In genomic region chr6:77298298-77298697, GRCh38 we compare ENCODE assay signal across 23 cellular contexts.
DNase-seq lines count a peak whose midpoint lies in the region; ATAC-seq, FAIRE-seq and TF ChIP-seq lines count a peak whose summit lies in the region.
"Had no signal": no experiment of that assay in that cellular context is flagged by ENCODE, and none has a peak within 500 bp of the region (broad histone marks: within the 10 kb centered on the region; RNA-seq: fewer than 3 reads in every experiment).

No MANE protein-coding gene starts in this region.

- no peak overlapping the region for H2AK5ac ChIP-seq in IMR-90 (ENCODE audit: low read depth, low read length)

- H2BK20ac ChIP-seq in IMR-90 (ENCODE audit: low read depth, low read length) = no peak overlapping the region

- TF ChIP-seq EP300 in A549 (IDR thresholded peaks at IDR 0.05) = peak; percentile 59 to 60; a peak in 3 of 5 replicates

- no peak overlapping the region for H4K91ac ChIP-seq in IMR-90 (ENCODE audit: insufficient read depth, low read depth, low read length)

- no peaks in the 10 kb centered on the region for H3K9me1 ChIP-seq in IMR-90 (ENCODE audit: insufficient read depth, low read length)

- H4K5ac ChIP-seq in IMR-90 (ENCODE audit: low read depth, low read length) = no peak overlapping the region

- no peaks in the 10 kb centered on the region for H3K4me1 Mint-ChIP-seq in activated CD4-positive, alpha-beta memory T cell treated with anti-CD3 and anti-CD28 coated beads, Interleukin-2, amount 10 ng/mL, durations not matched to agents 7 days and 5 days
- H3K4me1 Mint-ChIP-seq: CD4-positive, CD25-positive, alpha-beta regulatory T cell had no signal

- H3K4me1 ChIP-seq in A549 (peaks cover 22% of the 10 kb centered on the region), IMR-90 (ENCODE audit: control insufficient read depth, insufficient read depth, low read length) (peaks cover 2% of the 10 kb centered on the region), adipocyte (ENCODE audit: control insufficient read depth, insufficient read depth, low read length) (peaks cover 8% of the 10 kb centered on the region)
- H3K4me1 ChIP-seq: BE2C had no signal

- H2BK15ac ChIP-seq in IMR-90 (ENCODE audit: low read depth, low read length) = no peak overlapping the region

- no peak overlapping the region for H3K14ac ChIP-seq in IMR-90 (replicated peaks; ENCODE audit: low read depth, low read length)

- WGBS in A549 (ENCODE audit: missing lambda C conversion rate) = 2% methylated on average over 1 of the region's 1 CpG
- no CpG with 5 or more reads among the region's 1 CpG for WGBS in IMR-90 (ENCODE audit: extremely low coverage in 2 of 2, insufficient read length in 1 of 2), 2 experiments

- no peak overlapping the region for H3K27ac Mint-ChIP-seq in activated CD4-positive, alpha-beta memory T cell treated with anti-CD3 and anti-CD28 coated beads, Interleukin-2, amount 10 ng/mL, durations not matched to agents 7 days and 5 days
- H3K27ac Mint-ChIP-seq: CD4-positive, CD25-positive, alpha-beta regulatory T cell; HFFc6 had no signal

- H3K27me3 ChIP-seq in IMR-90 (ENCODE audit: control insufficient read depth, insufficient read depth, low read length) = no peaks in the 10 kb centered on the region
- no peaks in the 10 kb centered on the region for H3K27me3 ChIP-seq in adipocyte (replicated peaks; ENCODE audit: control insufficient read depth, insufficient read depth, low read length)
- H3K27me3 ChIP-seq: BE2C had no signal

- peak overlapping the region in 1 of 2 experiments; percentile 55; a peak in 1 of 6 replicates for H3K27ac ChIP-seq in A549
- no peak overlapping the region for H3K27ac ChIP-seq in IMR-90 (ENCODE audit: insufficient read depth, low read length)

- H3K27me3 Mint-ChIP-seq in activated CD4-positive, alpha-beta memory T cell treated with anti-CD3 and anti-CD28 coated beads, Interleukin-2, amount 10 ng/mL, durations not matched to agents 7 days and 5 days = no peaks in the 10 kb centered on the region
- H3K27me3 Mint-ChIP-seq: CD4-positive, CD25-positive, alpha-beta regulatory T cell had no signal

- POLR2A ChIA-PET in A549 (lab: Yijun Ruan, JAX) (interaction anchor here (0.7 kb wide), 1 partner anchor 1071 kb away, joined by 5 read pairs; no protein-coding TSS in a partner anchor), IMR-90 (lab: Charles Lee; ENCODE audit: unreplicated experiment) (no interaction called here)
- POLR2A ChIA-PET in activated CD4-positive, alpha-beta memory T cell treated with anti-CD3 and anti-CD28 coated beads, Interleukin-2, amount 10 ng/mL, durations not matched to agents 7 days and 5 days (lab: Charles Lee) = no interaction called here

- dilution Hi-C loops in IMR-90 (cut with HindIII; ENCODE audit: low sequenced_read_pairs, unreplicated experiment) = no loop called here

- no peak overlapping the region for H3K56ac ChIP-seq in IMR-90 (ENCODE audit: extremely low read depth, insufficient read depth, low read length)

- H3K18ac ChIP-seq in IMR-90 (ENCODE audit: low read depth, low read length) = no peak overlapping the region

- no peak overlapping the region for H3K4me3 ChIP-seq in A549
- no peak overlapping the region for H3K4me3 ChIP-seq in IMR-90 (ENCODE audit: insufficient read depth, low read depth, low read length)
- H3K4me3 ChIP-seq in adipocyte (ENCODE audit: low read length) = no peak overlapping the region
- H3K4me3 ChIP-seq in fibroblast of villous mesenchyme (ENCODE audit: low read depth, low read length) = no peak overlapping the region

- H3K9me3 ChIP-seq in A549 (0 out of 3 replicates have a peak, but pooled peaks cover 3% of the 10 kb centered on the region), IMR-90 (ENCODE audit: control insufficient read depth, insufficient read depth, low read length) (no peaks in the 10 kb centered on the region; the same call in 1 of the 2 replicates), adipocyte (ENCODE audit: control insufficient read depth, low read length) (no peaks in the 10 kb centered on the region)
- H3K9me3 ChIP-seq: BE2C, Caco-2, SK-N-SH had no signal

- H3K9me3 Mint-ChIP-seq in activated CD4-positive, alpha-beta memory T cell treated with anti-CD3 and anti-CD28 coated beads, Interleukin-2, amount 10 ng/mL, durations not matched to agents 7 days and 5 days = peaks cover 5% of the 10 kb centered on the region
- H3K9me3 Mint-ChIP-seq: HFFc6 had no signal

- H3K36me3 ChIP-seq in IMR-90 (ENCODE audit: control insufficient read depth, insufficient read depth, low read length) (no peaks in the 10 kb centered on the region), adipocyte (ENCODE audit: control insufficient read depth, insufficient read depth, low read length, severe bottlenecking) (no peaks in the 10 kb centered on the region)
- H3K36me3 ChIP-seq: BE2C had no signal

- CTCF ChIA-PET in A549 (lab: Yijun Ruan, JAX) (no interaction called here), IMR-90 (lab: Yijun Ruan, JAX) (interaction anchor here (0.6 kb wide), 1 partner anchor 418 kb away, joined by 3 read pairs; no protein-coding TSS in a partner anchor)
- CTCF ChIA-PET in activated CD4-positive, alpha-beta memory T cell treated with anti-CD3 and anti-CD28 coated beads, Interleukin-2, amount 10 ng/mL, durations not matched to agents 7 days and 5 days (lab: Charles Lee) = no interaction called here

- H2AFZ ChIP-seq in IMR-90 (replicated peaks; ENCODE audit: low read length, poor library complexity) = no peak overlapping the region

- H4K8ac ChIP-seq in IMR-90 (ENCODE audit: low read depth in 2 of 2, low read length in 2 of 2) = no peak overlapping the region

- in situ Hi-C loops in IMR-90 (cut with MboI; ENCODE audit: low sequenced_read_pairs) = no loop called here

- no peak for FAIRE-seq in A549 (lab: Jason Lieb, UNC)
- FAIRE-seq: GM12892, RCC 7860 had no signal

- H2AK9ac ChIP-seq in IMR-90 (replicated peaks; ENCODE audit: low read depth, low read length, poor library complexity) = no peak overlapping the region

- no peaks in the 10 kb centered on the region for H3K79me1 ChIP-seq in IMR-90 (ENCODE audit: low read depth in 1 of 2, low read length in 2 of 2)

- no peak overlapping the region for H2BK5ac ChIP-seq in IMR-90 (ENCODE audit: low read depth, low read length, poor library complexity, severe bottlenecking)

- peak; percentile 47 to 75; a peak in 4 of 6 replicates for ATAC-seq in A549
- ATAC-seq in IMR-90 (ENCODE audit: low read depth) = peak; percentile 35
- ATAC-seq in GM18858 (IDR thresholded peaks at IDR 0.05; ENCODE audit: unreplicated experiment) = no peak
- no peak for ATAC-seq in HG02885 (IDR thresholded peaks at IDR 0.05; ENCODE audit: poor library complexity, unreplicated experiment)
- ATAC-seq in GM19035 (IDR thresholded peaks at IDR 0.05; ENCODE audit: unreplicated experiment) = no peak

- H3K4ac ChIP-seq in IMR-90 (ENCODE audit: low read depth, low read length) = no peak overlapping the region

- TF ChIP-seq POLR2A in A549 (IDR thresholded peaks at IDR 0.05; ENCODE audit: low read length) = no peak
- no peak for TF ChIP-seq POLR2A in IMR-90 (IDR thresholded peaks at IDR 0.05; ENCODE audit: low read depth, low read length)

- TF ChIP-seq RAD21 in A549 (conservative IDR thresholded peaks at IDR 0.05 in 1 of 2, IDR thresholded peaks at IDR 0.05 in 1 of 2) = no peak
- TF ChIP-seq RAD21 in IMR-90 (IDR thresholded peaks at IDR 0.05; ENCODE audit: low read length) = no peak

- DNase-seq in A549 (ENCODE audit: low read depth in 1 of 2, low spot score in 1 of 2) = peak in 1 of 2 experiments; percentile 80
- DNase-seq in IMR-90 = peak; percentile 5
- peak; percentile 35 for DNase-seq in adipocyte (ENCODE audit: low read depth)
- peak; percentile 80 for DNase-seq in fibroblast of villous mesenchyme (ENCODE audit: low read depth)
- no peak for DNase-seq in activated CD4-positive, alpha-beta memory T cell treated with anti-CD3 and anti-CD28 coated beads, Interleukin-2, amount 10 ng/mL, durations not matched to agents 7 days and 5 days
- DNase-seq: 8988T; BE2C; Caco-2; CD4-positive, CD25-positive, alpha-beta regulatory T cell; H7; HFFc6; Kasumi-1; NCI-H1105 treated with DMSO at 0.1 percent for 48 hours; NCI-H1694; NCI-H2081 treated with DMSO at 0.1 percent for 48 hours; NCI-H446 treated with DMSO at 0.1 percent for 48 hours; SHP77; SK-N-SH had no signal

- intact Hi-C loops in IMR-90 (cut with micrococcal nuclease) = loop anchor here (10.0 kb wide), 1 partner anchor 273 kb away; no protein-coding TSS in a partner anchor

- H3K4me2 ChIP-seq in A549 (peak overlapping the region; percentile 30), IMR-90 (ENCODE audit: low read depth, low read length) (no peak overlapping the region)
- H3K4me2 ChIP-seq: SK-N-SH had no signal

- no TSS peak for BruUV-seq in IMR-90 (replicated peaks; lab: Mats Ljungman, UMichigan)

- no peak overlapping the region for H3K23ac ChIP-seq in IMR-90 (ENCODE audit: low read depth, low read length)

- H4K20me1 ChIP-seq in IMR-90 (ENCODE audit: insufficient read depth, low read length) = no peaks in the 10 kb centered on the region

- no peak overlapping the region for H3K4me3 Mint-ChIP-seq in activated CD4-positive, alpha-beta memory T cell treated with anti-CD3 and anti-CD28 coated beads, Interleukin-2, amount 10 ng/mL, durations not matched to agents 7 days and 5 days
- H3K4me3 Mint-ChIP-seq: CD4-positive, CD25-positive, alpha-beta regulatory T cell; HFFc6 had no signal

- H3K36me3 Mint-ChIP-seq in activated CD4-positive, alpha-beta memory T cell treated with anti-CD3 and anti-CD28 coated beads, Interleukin-2, amount 10 ng/mL, durations not matched to agents 7 days and 5 days (ENCODE audit: low read depth) = no peaks in the 10 kb centered on the region
- H3K36me3 Mint-ChIP-seq: CD4-positive, CD25-positive, alpha-beta regulatory T cell had no signal

- no peak overlapping the region for H3K9ac ChIP-seq in IMR-90 (ENCODE audit: low read depth, low read length)
- no peak overlapping the region for H3K9ac ChIP-seq in adipocyte (ENCODE audit: low read length)
- H3K9ac ChIP-seq: SK-N-SH had no signal

- no peak for TF ChIP-seq CTCF in A549 (IDR thresholded peaks at IDR 0.05)
- TF ChIP-seq CTCF in IMR-90 (conservative IDR thresholded peaks at IDR 0.05; ENCODE audit: low read depth, low read length) = no peak
- TF ChIP-seq CTCF in fibroblast of villous mesenchyme (IDR thresholded peaks at IDR 0.05; ENCODE audit: insufficient read depth, low read depth, low read length) = no peak

- H2BK120ac ChIP-seq in IMR-90 (ENCODE audit: low read depth, low read length) = no peak overlapping the region

TF ChIP-seq in A549, 52 proteins besides CTCF, POLR2A, EP300 and RAD21 (continues in another document):
- TF ChIP-seq CEBPB (IDR thresholded peaks at IDR 0.05) (peak; percentile 46 to 80), JUN (IDR thresholded peaks at IDR 0.05) (peak in 1 of 2 experiments; percentile 52; a peak in 1 of 5 replicates), JUNB (IDR thresholded peaks at IDR 0.05) (peak; percentile 76), CHD4 (IDR thresholded peaks at IDR 0.05; ENCODE audit: borderline replicate concordance) (no peak)

TF ChIP-seq in IMR-90, 13 proteins besides CTCF, POLR2A, EP300 and RAD21 (continues in another document):
- no peak for TF ChIP-seq CEBPB (IDR thresholded peaks at IDR 0.05; ENCODE audit: low read depth, low read length)
- TF ChIP-seq SMC3 (IDR thresholded peaks at IDR 0.05; ENCODE audit: low read depth, low read length) = no peak
- TF ChIP-seq FOS (IDR thresholded peaks at IDR 0.05; ENCODE audit: low read depth, low read length) = no peak
- no peak for TF ChIP-seq MXI1 (IDR thresholded peaks at IDR 0.05; ENCODE audit: borderline replicate concordance, low read depth, low read length)
- TF ChIP-seq CHD1 (IDR thresholded peaks at IDR 0.05; ENCODE audit: low read depth, low read length) = no peak

Comparison
In these comparisons a context has a peak if more than half of its experiments do, and no peak if none do; other contexts are left out.
1. ATAC-seq: peak in A549 (2 of 2) and IMR-90 (single experiment); none in GM18858 (single experiment), HG02885 (single experiment) and GM19035 (single experiment).